Comparison of ENCODE assay signal across 8 cellular contexts in genomic region chr19:12945479-12946091, GRCh38. TPM values are rescaled to one million over a fixed set of nuclear protein-coding genes. Genes with fewer than 3 reads are reported as not detected.
DNase-seq lines count a peak whose midpoint lies in the region; ATAC-seq and TF ChIP-seq lines count a peak whose summit lies in the region.

TSS of gene RAD23A (plus strand) at chr19:12945862. CDS start at chr19:12945949, 87 bp downstream.

- no peaks in the 10 kb centered on the region for H3K27me3 ChIP-seq in AG04450 (ENCODE audit: control insufficient read depth, insufficient read depth, low read length)
- no peaks in the 10 kb centered on the region for H3K27me3 ChIP-seq in WERI-Rb-1 (ENCODE audit: insufficient read depth, low read depth, severe bottlenecking)
- no peaks in the 10 kb centered on the region for H3K27me3 ChIP-seq in breast epithelium

- intact Hi-C loops in breast epithelium (cut with DNase I; ENCODE audit: low total_unique reads), result no loop called here

- H3K4me1 ChIP-seq in breast epithelium, result peaks cover 0 to 13% of the 10 kb centered on the region in 2 donors

- H3K9me3 ChIP-seq in AG04450 (ENCODE audit: control insufficient read depth, insufficient read depth, low read length), result no peaks in the 10 kb centered on the region; the same call in 1 of the 2 replicates
- no peaks in the 10 kb centered on the region for H3K9me3 ChIP-seq in WERI-Rb-1 (ENCODE audit: severe bottlenecking)
- no peaks in the 10 kb centered on the region for H3K9me3 ChIP-seq in breast epithelium

- TF ChIP-seq POLR2A in breast epithelium (IDR thresholded peaks at IDR 0.05), result peak; percentile 92

- POLR2A ChIA-PET in AG04450 (lab: Yijun Ruan, JAX), result interaction anchor here (0.6 to 1.5 kb wide), 9 partner anchors 8 to 849 kb away, joined by 3 to 9 read pairs (median 6); partner anchors contain the start of genes FARSA, GADD45GIP1 and GCDH

- H3K4me3 ChIP-seq in AG04450 (ENCODE audit: low read depth, low read length) (peak within 1 kb of the TSS; percentile 82), WERI-Rb-1 (ENCODE audit: low read depth, low read length) (peak within 1 kb of the TSS; percentile 97), breast epithelium (peak within 1 kb of the TSS; percentile 91 to 97 (median 95)), skin epidermis (peak within 1 kb of the TSS; percentile 80 to 98 (median 86))

- peak; percentile 97 for DNase-seq in AG04450 (ENCODE audit: low read depth, low spot score)
- DNase-seq in NCI-H2227 (lab: John Stamatoyannopoulos, UW; ENCODE audit: unreplicated experiment), result peak; percentile 98
- DNase-seq in WERI-Rb-1, result peak; percentile 97
- peak; percentile 97 for DNase-seq in breast epithelium (ENCODE audit: low spot score in 2 of 2)
- peak; percentile 94 for DNase-seq in iPS-NIHi11 (ENCODE audit: low spot score)

- H3K36me3 ChIP-seq in WERI-Rb-1, result peaks cover 92% of the 10 kb centered on the region
- H3K36me3 ChIP-seq in breast epithelium, result peaks cover 21% of the 10 kb centered on the region

- peak within 1 kb of the TSS; percentile 93 for H3K27ac ChIP-seq in AG04450 (ENCODE audit: low read depth, low read length)
- peak within 1 kb of the TSS; percentile 96 for H3K27ac ChIP-seq in WERI-Rb-1
- peak within 1 kb of the TSS; percentile 98 to 99 for H3K27ac ChIP-seq in breast epithelium
- H3K27ac ChIP-seq in skin epidermis, result peak within 1 kb of the TSS; percentile 85 to 99 (median 96)

- ATAC-seq in GM18907 (IDR thresholded peaks at IDR 0.05; ENCODE audit: unreplicated experiment) (peak; percentile 74), HG03159 (IDR thresholded peaks at IDR 0.05; ENCODE audit: unreplicated experiment) (peak; percentile 74)

- CTCF ChIA-PET in AG04450 (lab: Charles Lee), result no interaction called here

- TF ChIP-seq CTCF in AG04450 (IDR thresholded peaks at IDR 0.05; ENCODE audit: low read depth, low read length) (no peak), WERI-Rb-1 (IDR thresholded peaks at IDR 0.05; ENCODE audit: low read depth, low read length) (no peak), breast epithelium (IDR thresholded peaks at IDR 0.05) (no peak)

RNA-seq across cellular contexts. Expression of gene RAD23A, which starts in this region (rescaled TPM):
- polyA plus RNA-seq in AG04450 (2011; rRNA removed), result 36.2 and 41.4 TPM in 2 replicates
- 34.1 and 41.5 TPM in 2 replicates for polyA minus RNA-seq in AG04450 (2011; rRNA and poly(A)+ RNA removed)
- 10 to 100 TPM; 65.9 to 84.3 (median 66.5) TPM for total RNA-seq in breast epithelium

Comparison
In these comparisons a context has a peak if more than half of its experiments do, and no peak if none do; other contexts are left out.
1. Peak in every context shown above with its lines: DNase-seq, ATAC-seq, H3K4me3 ChIP-seq and H3K27ac ChIP-seq.